ENCODE assay signal across 16 cellular contexts in the genomic region with DNA sequence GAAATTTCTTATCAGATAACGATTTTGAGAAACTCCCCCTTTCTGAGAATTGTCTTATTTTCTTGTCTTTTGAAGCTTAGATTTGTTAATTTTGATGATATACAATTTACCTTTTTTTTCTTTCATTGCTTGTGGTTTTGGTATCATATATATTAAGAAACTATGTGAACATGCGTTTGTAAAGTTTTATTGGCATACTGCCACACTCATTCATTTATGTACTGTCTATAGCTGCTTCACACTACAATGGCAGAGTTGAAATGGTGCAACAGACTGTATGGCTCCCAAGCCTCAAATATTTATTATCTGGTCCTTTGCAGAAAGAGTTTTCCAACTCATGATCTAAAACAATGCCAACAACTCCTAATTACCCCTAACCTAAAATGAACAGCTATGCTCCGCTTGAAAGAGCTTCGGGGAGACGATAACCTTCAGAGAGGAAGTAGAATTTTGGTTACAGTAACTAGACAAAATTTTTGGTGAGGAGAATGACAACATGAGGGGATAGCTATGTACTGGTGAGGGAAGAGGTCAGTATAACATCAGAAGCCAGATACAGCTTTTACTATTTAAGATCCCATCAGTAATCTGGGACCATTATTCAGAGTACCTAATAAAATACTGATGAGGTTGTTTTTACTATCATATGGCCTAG. TPM values are rescaled to one million over a fixed set of nuclear protein-coding genes. Genes with fewer than 3 reads are reported as not detected.
DNase-seq lines count a peak whose midpoint lies in the region; ATAC-seq and TF ChIP-seq lines count a peak whose summit lies in the region.
"Had no signal": no experiment of that assay in that cellular context is flagged by ENCODE, and none has a peak within 500 bp of the region (broad histone marks: within the 10 kb centered on the region; RNA-seq: fewer than 3 reads in every experiment).

No MANE protein-coding gene starts in this region.

- H3K9me3 ChIP-seq in breast epithelium (no peaks in the 10 kb centered on the region), SU-DHL-6 (ENCODE audit: insufficient read depth, low read length) (no peaks in the 10 kb centered on the region), gastroesophageal sphincter (no peaks in the 10 kb centered on the region), subcutaneous abdominal adipose tissue (ENCODE audit: control insufficient read depth in 5 of 5, low read length in 5 of 5) (no peaks in the 10 kb centered on the region)

- ATAC-seq in gastroesophageal sphincter = no peak
- no peak for ATAC-seq in HG03442 (IDR thresholded peaks at IDR 0.05; ENCODE audit: unreplicated experiment)
- ATAC-seq: GM23338, Right ventricle myocardium inferior had no signal

- H3K36me3 Mint-ChIP-seq in MCF 10A (ENCODE audit: insufficient read depth, unreplicated experiment) = no peaks in the 10 kb centered on the region

- H3K4me3 ChIP-seq in breast epithelium (no peak overlapping the region), SU-DHL-6 (ENCODE audit: insufficient read depth, low read length, poor library complexity, severe bottlenecking) (no peak overlapping the region), gastroesophageal sphincter (no peak overlapping the region), subcutaneous abdominal adipose tissue (ENCODE audit: low read depth in 1 of 5, low read length in 5 of 5) (no peak overlapping the region)
- H3K4me3 ChIP-seq: GM23338 had no signal

- DNase-seq in MCF 10A (ENCODE audit: unreplicated experiment) (no peak), breast epithelium (ENCODE audit: low spot score in 2 of 2) (no peak), hypothalamus (lab: John Stamatoyannopoulos, UW) (no peak), SIG-M5 (lab: John Stamatoyannopoulos, UW) (no peak)
- DNase-seq: activated CD4-positive, CD25-positive, alpha-beta regulatory T cell; activated effector memory CD4-positive, alpha-beta T cell treated with anti-CD3 and anti-CD28 coated beads, Interleukin-2, amount 50 U/mL, for 16 hours; central memory CD4-positive, alpha-beta T cell; DMS79 treated with DMSO at 0.1 percent for 48 hours; NCI-H1092 treated with DMSO at 0.1 percent for 48 hours; NCI-H524 had no signal

- H3F3A ChIP-seq in SU-DHL-6 (ENCODE audit: insufficient read depth) = peaks cover 29% of the 10 kb centered on the region; the same call in 1 of the 2 replicates

- H4K20me1 ChIP-seq in SU-DHL-6 (ENCODE audit: low read depth, low read length) = peaks cover 63% of the 10 kb centered on the region

- CTCF ChIA-PET in MCF 10A (lab: Yijun Ruan, JAX) = interaction anchor here (0.7 kb wide), 1 partner anchor 205 kb away, joined by 3 read pairs; no protein-coding TSS in a partner anchor

- H3K27me3 Mint-ChIP-seq in MCF 10A (ENCODE audit: insufficient read depth, unreplicated experiment) = no peaks in the 10 kb centered on the region

- H3K27ac Mint-ChIP-seq in MCF 10A (ENCODE audit: low read depth, unreplicated experiment) = peak overlapping the region; percentile 7
- H3K27ac Mint-ChIP-seq: GM23338 had no signal

- H3K4me1 Mint-ChIP-seq in MCF 10A (ENCODE audit: insufficient read depth, unreplicated experiment) = peaks cover 48% of the 10 kb centered on the region

- BruUV-seq in MCF 10A (replicated peaks; lab: Mats Ljungman, UMichigan) = no TSS peak

- peaks cover 98% of the 10 kb centered on the region for H3K79me2 ChIP-seq in SU-DHL-6 (ENCODE audit: insufficient read depth, low read length)

- no peak overlapping the region for H3K9ac ChIP-seq in SU-DHL-6 (ENCODE audit: low read length)
- H3K9ac ChIP-seq in subcutaneous abdominal adipose tissue (ENCODE audit: low read length in 5 of 5) = no peak overlapping the region

- H3K27me3 ChIP-seq in breast epithelium (no peaks in the 10 kb centered on the region), SU-DHL-6 (ENCODE audit: low read length) (no peaks in the 10 kb centered on the region), gastroesophageal sphincter (no peaks in the 10 kb centered on the region), subcutaneous abdominal adipose tissue (ENCODE audit: control insufficient read depth in 5 of 5, insufficient read depth in 4 of 5, low read length in 5 of 5) (no peaks in the 10 kb centered on the region)

- 48 to 86% methylated on average over 5 of the region's 5 CpGs for WGBS in gastroesophageal sphincter (ENCODE audit: low coverage in 1 of 2), 2 donors

- TF ChIP-seq CTCF in MCF 10A (IDR thresholded peaks at IDR 0.05; ENCODE audit: unreplicated experiment) = no peak
- TF ChIP-seq CTCF in breast epithelium (IDR thresholded peaks at IDR 0.05) = no peak
- no peak for TF ChIP-seq CTCF in SU-DHL-6 (IDR thresholded peaks at IDR 0.05; ENCODE audit: insufficient read depth, low read length, poor library complexity, severe bottlenecking)
- TF ChIP-seq CTCF in gastroesophageal sphincter (IDR thresholded peaks at IDR 0.05) = no peak

- POLR2A ChIA-PET in MCF 10A (lab: Yijun Ruan, JAX) = interaction anchor here (0.6 to 5.6 kb wide), 6 partner anchors 11 to 725 kb away, joined by 3 to 50 read pairs (median 6); a partner anchor contains a TSS

- H2AFZ ChIP-seq in SU-DHL-6 (ENCODE audit: low read depth, low read length, severe bottlenecking) = no peak overlapping the region
- H2AFZ ChIP-seq: GM23338 had no signal

- H3K4me1 ChIP-seq in breast epithelium (peaks cover 0 to 9% of the 10 kb centered on the region in 2 donors), gastroesophageal sphincter (peaks cover 27 to 87% (median 29%) of the 10 kb centered on the region in 3 donors), subcutaneous abdominal adipose tissue (ENCODE audit: control insufficient read depth in 5 of 5, insufficient read depth in 5 of 5, low read length in 5 of 5) (peaks cover 0 to 63% (median 46%) of the 10 kb centered on the region in 5 donors)

- H3K9me2 ChIP-seq in SU-DHL-6 (replicated peaks; ENCODE audit: insufficient read depth, low read length) = no peaks in the 10 kb centered on the region

- TF ChIP-seq POLR2A in breast epithelium (IDR thresholded peaks at IDR 0.05) (no peak), gastroesophageal sphincter (IDR thresholded peaks at IDR 0.05) (no peak)

- H3K36me3 ChIP-seq in breast epithelium = no peaks in the 10 kb centered on the region
- no peaks in the 10 kb centered on the region for H3K36me3 ChIP-seq in SU-DHL-6 (ENCODE audit: low read length)
- H3K36me3 ChIP-seq in gastroesophageal sphincter = no peaks in the 10 kb centered on the region
- no peaks in the 10 kb centered on the region for H3K36me3 ChIP-seq in subcutaneous abdominal adipose tissue (ENCODE audit: control insufficient read depth in 5 of 5, insufficient read depth in 5 of 5, low read length in 5 of 5)

- H3K4me3 Mint-ChIP-seq in MCF 10A (ENCODE audit: unreplicated experiment) = peak overlapping the region; percentile 5
- H3K4me3 Mint-ChIP-seq: GM23338 had no signal

- no peak overlapping the region for H3K27ac ChIP-seq in breast epithelium
- no peak overlapping the region for H3K27ac ChIP-seq in SU-DHL-6 (ENCODE audit: low read depth, low read length)
- H3K27ac ChIP-seq in gastroesophageal sphincter = peak overlapping the region in 3 of 4 donors; percentile 27 to 52 (median 33)
- peak overlapping the region; percentile 74 for H3K27ac ChIP-seq in subcutaneous abdominal adipose tissue (ENCODE audit: low read depth, low read length)

- peak overlapping the region; percentile 30 for H3K4me2 ChIP-seq in SU-DHL-6 (ENCODE audit: low read depth, low read length, poor library complexity, severe bottlenecking)

- intact Hi-C loops in MCF 10A (cut with micrococcal nuclease) = no loop called here
- intact Hi-C loops in breast epithelium (cut with DNase I; ENCODE audit: low total_unique reads) = no loop called here

- H3K9me3 Mint-ChIP-seq in MCF 10A (ENCODE audit: unreplicated experiment) = no peaks in the 10 kb centered on the region
- H3K9me3 Mint-ChIP-seq: GM23338 had no signal

- no peak for TF ChIP-seq EP300 in gastroesophageal sphincter (IDR thresholded peaks at IDR 0.05)

RNA-seq across cellular contexts. Expression of a gene that starts 16.1 kb away (rescaled TPM):
- total RNA-seq in MCF 10A (2022) (50.9 and 54.6 TPM in 2 replicates), breast epithelium (10 to 100 TPM; 32.8 to 54.4 (median 34.1) TPM), gastroesophageal sphincter (10 to 100 TPM; 23.8 to 31.6 (median 29.9) TPM)

Comparison
In these comparisons a context has a peak if more than half of its experiments do, and no peak if none do; other contexts are left out.
1. H3K27ac ChIP-seq: peak in gastroesophageal sphincter (3 of 4) and subcutaneous abdominal adipose tissue (single experiment); none in breast epithelium (0 of 2) and SU-DHL-6 (single experiment).